In the genomic region with DNA sequence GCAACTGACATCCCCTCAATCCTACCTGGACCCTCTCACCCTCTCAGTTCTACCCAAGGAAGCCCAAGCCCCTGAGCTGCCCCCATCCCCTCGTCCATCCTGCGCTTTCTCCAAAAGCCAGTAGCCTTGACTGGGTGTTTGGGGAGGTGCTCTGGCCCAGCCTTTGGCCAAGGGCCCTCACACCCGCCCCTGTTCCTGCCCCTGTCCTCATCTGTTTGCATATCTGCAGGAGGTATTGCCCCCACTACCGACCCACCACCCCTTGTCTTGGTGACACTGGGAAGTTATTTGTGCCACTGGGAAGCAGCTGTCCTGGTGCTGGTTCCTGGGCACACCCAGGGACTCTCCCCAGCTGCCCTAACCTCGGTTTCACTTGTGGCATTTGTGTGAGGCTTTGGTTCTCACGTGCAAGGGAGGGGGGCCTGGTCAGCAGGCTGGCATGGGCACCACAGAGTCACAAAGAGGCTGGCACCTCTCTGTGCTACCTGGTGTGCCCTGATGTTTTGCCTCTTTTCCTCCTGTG, we compare ENCODE assay signal across 15 cellular contexts.
DNase-seq lines count a peak whose midpoint lies in the region; ATAC-seq, FAIRE-seq and TF ChIP-seq lines count a peak whose summit lies in the region.
"Had no signal": no experiment of that assay in that cellular context is flagged by ENCODE, and none has a peak within 500 bp of the region (broad histone marks: within the 10 kb centered on the region; RNA-seq: fewer than 3 reads in every experiment).

No MANE protein-coding gene starts in this region.

- DNase-seq in HFFc6 (no peak), neural progenitor cell (ENCODE audit: low spot score) (no peak), frontal cortex (ENCODE audit: low spot score in 2 of 2) (no peak), GM10248 (ENCODE audit: extremely low spot score) (no peak)
- no peak for DNase-seq in effector memory CD8-positive, alpha-beta T cell
- DNase-seq in stimulated activated naive CD4-positive, alpha-beta T cell (lab: John Stamatoyannopoulos, UW) = no peak
- DNase-seq: activated CD8-positive, alpha-beta memory T cell treated with anti-CD3 and anti-CD28 coated beads for 24 hours; DMS79; mucosa of descending colon had no signal

- H3K27ac Mint-ChIP-seq in HFFc6 (no peak overlapping the region), neural progenitor cell (no peak overlapping the region)
- peak overlapping the region in 1 of 2 donors; percentile 78 for H3K27ac Mint-ChIP-seq in effector memory CD8-positive, alpha-beta T cell
- H3K27ac Mint-ChIP-seq: progenitor cell of endocrine pancreas had no signal

- no peak overlapping the region for H3K27ac ChIP-seq in BLaER1
- H3K27ac ChIP-seq in neural progenitor cell = no peak overlapping the region
- H3K27ac ChIP-seq: hepatocyte, VCaP had no signal

- H3K9ac ChIP-seq in BLaER1 (no peak overlapping the region), neural progenitor cell (no peak overlapping the region)

- no peaks in the 10 kb centered on the region for H3K79me2 ChIP-seq in neural progenitor cell (ENCODE audit: low read depth)
- H3K79me2 ChIP-seq: hepatocyte had no signal

- POLR2A ChIA-PET in GM10248 (lab: Yijun Ruan, JAX) = no interaction called here

- H3K36me3 ChIP-seq in BLaER1 (no peaks in the 10 kb centered on the region), neural progenitor cell (no peaks in the 10 kb centered on the region)
- H3K36me3 ChIP-seq: BE2C had no signal

- no peak for ATAC-seq in effector memory CD8-positive, alpha-beta T cell (replicated peaks)
- no peak for ATAC-seq in HG02973 (IDR thresholded peaks at IDR 0.05; ENCODE audit: unreplicated experiment)

- H3K4me1 ChIP-seq in BLaER1 (peaks cover 40% of the 10 kb centered on the region), neural progenitor cell (peaks cover 25% of the 10 kb centered on the region)

- CTCF ChIA-PET in GM10248 (lab: Yijun Ruan, JAX) = interaction anchor here (1.2 to 2.0 kb wide), 2 partner anchors 9 to 704 kb away, joined by 3 to 8 read pairs; no protein-coding TSS in a partner anchor

- peaks cover 7% of the 10 kb centered on the region for H3K9me3 Mint-ChIP-seq in HFFc6
- no peaks in the 10 kb centered on the region for H3K9me3 Mint-ChIP-seq in effector memory CD8-positive, alpha-beta T cell
- H3K9me3 Mint-ChIP-seq in neural progenitor cell = peaks cover 7% of the 10 kb centered on the region

- H3K36me3 Mint-ChIP-seq in HFFc6 (ENCODE audit: low read depth) (peaks cover 8% of the 10 kb centered on the region), neural progenitor cell (no peaks in the 10 kb centered on the region)
- peaks cover 9% of the 10 kb centered on the region for H3K36me3 Mint-ChIP-seq in effector memory CD8-positive, alpha-beta T cell (ENCODE audit: insufficient read depth)

- H3F3A ChIP-seq in neural progenitor cell (ENCODE audit: low read depth) = peaks cover 25% of the 10 kb centered on the region

- TF ChIP-seq CTCF in HFFc6 (IDR thresholded peaks at IDR 0.05) (no peak), neural progenitor cell (IDR thresholded peaks at IDR 0.05) (no peak), GM10248 (IDR thresholded peaks at IDR 0.05; ENCODE audit: control extremely low read depth, extremely low read depth, low read depth, missing control alignments) (no peak)

- H3K4me3 Mint-ChIP-seq in HFFc6 (peak overlapping the region; percentile 73), neural progenitor cell (peak overlapping the region; percentile 80)
- peak overlapping the region; percentile 70 to 81 for H3K4me3 Mint-ChIP-seq in effector memory CD8-positive, alpha-beta T cell

- FAIRE-seq in frontal cortex (lab: Jason Lieb, UNC) = no peak

- H3K27me3 ChIP-seq in BLaER1 = no peaks in the 10 kb centered on the region
- H3K27me3 ChIP-seq in neural progenitor cell = peaks cover 41% of the 10 kb centered on the region
- H3K27me3 ChIP-seq: BE2C, hepatocyte had no signal

- H3K9me3 ChIP-seq in BLaER1 = no peaks in the 10 kb centered on the region
- H3K9me3 ChIP-seq in neural progenitor cell (ENCODE audit: low read depth) = no peaks in the 10 kb centered on the region
- H3K9me3 ChIP-seq: BE2C, mucosa of descending colon had no signal

- H4K20me1 ChIP-seq in BLaER1 = no peaks in the 10 kb centered on the region
- H4K20me1 ChIP-seq in neural progenitor cell (ENCODE audit: low read depth) = peaks cover 5% of the 10 kb centered on the region

- H3K27me3 Mint-ChIP-seq in HFFc6 (ENCODE audit: insufficient read depth) (peaks cover 7% of the 10 kb centered on the region), neural progenitor cell (ENCODE audit: insufficient read depth, low read depth) (peaks cover 14% of the 10 kb centered on the region)
- H3K27me3 Mint-ChIP-seq in effector memory CD8-positive, alpha-beta T cell = peaks cover 0 to 10% of the 10 kb centered on the region in 2 donors

- H3K4me1 Mint-ChIP-seq in HFFc6 (ENCODE audit: low read depth) (peaks cover 46% of the 10 kb centered on the region), neural progenitor cell (peaks cover 16% of the 10 kb centered on the region)
- peaks cover 0 to 12% of the 10 kb centered on the region in 2 donors for H3K4me1 Mint-ChIP-seq in effector memory CD8-positive, alpha-beta T cell (ENCODE audit: low read depth in 2 of 2)

- no peak overlapping the region for H2AFZ ChIP-seq in neural progenitor cell (replicated peaks)
- H2AFZ ChIP-seq: hepatocyte had no signal

- H3K4me2 ChIP-seq in BLaER1 (peak overlapping the region; percentile 95), neural progenitor cell (no peak overlapping the region)

- H3K4me3 ChIP-seq in BLaER1 (no peak overlapping the region), neural progenitor cell (no peak overlapping the region)
- H3K4me3 ChIP-seq: hepatocyte, mucosa of descending colon had no signal
